Comparison of ENCODE assay signal across 22 cellular contexts in the genomic region with DNA sequence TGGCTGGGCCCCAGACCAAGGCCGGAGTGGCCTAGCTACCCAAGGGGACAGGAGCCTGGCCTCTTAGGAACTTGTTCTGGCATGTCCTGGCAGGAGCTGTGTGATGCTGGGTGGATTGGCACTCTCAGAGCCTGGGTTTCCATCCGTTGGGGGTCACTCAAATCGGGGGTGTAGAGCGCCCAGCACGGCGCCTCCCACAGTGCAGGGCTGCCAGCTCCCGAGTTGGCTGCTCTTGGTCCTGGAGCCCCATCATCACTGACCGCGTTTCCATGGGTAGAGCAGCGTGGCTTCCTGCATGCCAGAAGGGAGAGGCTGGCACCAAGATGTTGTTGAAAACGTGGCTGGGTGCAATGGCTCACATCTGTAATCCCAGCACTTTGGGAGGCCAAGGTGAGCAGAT.
"Had no signal": no experiment of that assay in that cellular context is flagged by ENCODE, and none has a peak within 500 bp of the region (broad histone marks: within the 10 kb centered on the region; RNA-seq: fewer than 3 reads in every experiment).

No MANE protein-coding gene starts in this region.

- ATAC-seq: left lobe of liver; psoas muscle; right lobe of liver; stimulated activated effector memory CD8-positive, alpha-beta T cell treated with anti-CD3 and anti-CD28 coated beads, Interleukin-12 subunit alpha, Interleukin-12 subunit beta, amount 100 ng/mL, for 72 hours; stimulated activated naive CD8-positive, alpha-beta T cell treated with anti-CD3 and anti-CD28 coated beads, Interleukin-15, Interleukin-2, amounts not matched to agents 100 U/mL and 50 U/mL, for 24 hours had no signal

- DNase-seq: effector CD4-positive, alpha-beta T cell; endodermal cell; erythroblast; foreskin melanocyte; head of caudate nucleus; mesendoderm; naive B cell; retina; stimulated activated CD4-positive, alpha-beta T cell treated with anti-CD3 and anti-CD28 coated beads, Interleukin-4, amount 100 ng/mL, for 1 hour; stimulated activated CD8-positive, alpha-beta memory T cell treated with anti-CD3 and anti-CD28 coated beads, Interleukin-4, amount 100 ng/mL, for 48 hours; stimulated activated naive CD8-positive, alpha-beta T cell treated with anti-CD3 and anti-CD28 coated beads, Interleukin-15, Interleukin-2, amounts not matched to agents 100 U/mL and 50 U/mL, for 24 hours; thyroid gland; uterus had no signal

- FAIRE-seq: endothelial cell of umbilical vein had no signal

- H3K9me3 ChIP-seq: psoas muscle, right lobe of liver, suprapubic skin, thyroid gland, uterus had no signal

- H3K27ac ChIP-seq: coronary artery, hepatocyte, psoas muscle, right lobe of liver, suprapubic skin, thyroid gland, uterus had no signal

- H2AFZ ChIP-seq: hepatocyte had no signal

- H3K27me3 ChIP-seq: right lobe of liver, thyroid gland, uterus had no signal

- H3K36me3 ChIP-seq: right lobe of liver, suprapubic skin, thyroid gland, uterus had no signal

- H3K4me2 ChIP-seq: hepatocyte had no signal

- H3K4me3 ChIP-seq: coronary artery, hepatocyte, lung, psoas muscle, right lobe of liver, suprapubic skin, thyroid gland, uterus had no signal

- H3K4me1 ChIP-seq: psoas muscle, right lobe of liver, suprapubic skin, thyroid gland, uterus had no signal

- H3K79me2 ChIP-seq: hepatocyte had no signal
